Comparison of ENCODE assay signal across 8 cellular contexts in genomic region chr12:118330421-118331018, GRCh38. TPM values are rescaled to one million over a fixed set of nuclear protein-coding genes. Genes with fewer than 3 reads are reported as not detected.
DNase-seq lines count a peak whose midpoint lies in the region; ATAC-seq and TF ChIP-seq lines count a peak whose summit lies in the region.

No MANE protein-coding gene starts in this region.

- H3K4me1 ChIP-seq in BLaER1 (peaks cover 41% of the 10 kb centered on the region), Loucy (ENCODE audit: insufficient read depth, low read length, poor library complexity, severe bottlenecking) (peaks cover 72% of the 10 kb centered on the region), prostate gland (replicated peaks) (no peaks in the 10 kb centered on the region)

- no peak for TF ChIP-seq CTCF in Loucy (conservative IDR thresholded peaks at IDR 0.05; ENCODE audit: low read length)
- no peak for TF ChIP-seq CTCF in epithelial cell of esophagus (IDR thresholded peaks at IDR 0.05; ENCODE audit: insufficient read depth, low read depth, low read length, missing control alignments)
- no peak for TF ChIP-seq CTCF in prostate gland (IDR thresholded peaks at IDR 0.05)

- H3K4me2 ChIP-seq in BLaER1 (peak overlapping the region; percentile 49), Loucy (ENCODE audit: low read depth, low read length, poor library complexity, severe bottlenecking) (peak overlapping the region; percentile 85)

- 17% methylated on average over 3 of the region's 3 CpGs for WGBS in prostate gland

- no peak overlapping the region for H3K27ac Mint-ChIP-seq in activated CD4-positive, alpha-beta memory T cell treated with anti-CD3 and anti-CD28 coated beads for 36 hours

- TF ChIP-seq POLR2A in prostate gland (IDR thresholded peaks at IDR 0.05) = no peak

- H3K4me3 Mint-ChIP-seq in activated CD4-positive, alpha-beta memory T cell treated with anti-CD3 and anti-CD28 coated beads for 36 hours = no peak overlapping the region

- peaks cover 15% of the 10 kb centered on the region for H3K36me3 ChIP-seq in BLaER1
- peaks cover 10% of the 10 kb centered on the region for H3K36me3 ChIP-seq in Loucy (ENCODE audit: insufficient read depth, low read length)
- no peaks in the 10 kb centered on the region for H3K36me3 ChIP-seq in prostate gland

- no peak overlapping the region for H3K4me3 ChIP-seq in BLaER1
- peak overlapping the region; percentile 61 for H3K4me3 ChIP-seq in Loucy (ENCODE audit: low read length, poor library complexity, severe bottlenecking)
- H3K4me3 ChIP-seq in epithelial cell of esophagus (ENCODE audit: low read length) = no peak overlapping the region
- H3K4me3 ChIP-seq in prostate gland = no peak overlapping the region

- H3K9me3 ChIP-seq in BLaER1 (no peaks in the 10 kb centered on the region; the same call in 1 of the 2 replicates), Loucy (ENCODE audit: insufficient read depth, low read depth, low read length) (no peaks in the 10 kb centered on the region), prostate gland (no peaks in the 10 kb centered on the region)

- H3K27ac ChIP-seq in BLaER1 (peak overlapping the region; percentile 42; the same call in 1 of the 2 replicates), prostate gland (peak overlapping the region in 1 of 2 donors; percentile 5)

- H3K79me2 ChIP-seq in Loucy (ENCODE audit: insufficient read depth, low read length) = peaks cover 82% of the 10 kb centered on the region

- no peaks in the 10 kb centered on the region for H3K9me3 Mint-ChIP-seq in activated CD4-positive, alpha-beta memory T cell treated with anti-CD3 and anti-CD28 coated beads for 36 hours

- H3K9ac ChIP-seq in BLaER1 (no peak overlapping the region), Loucy (ENCODE audit: low read depth, low read length, poor library complexity, severe bottlenecking) (peak overlapping the region; percentile 81)

- H3K27me3 ChIP-seq in BLaER1 (no peaks in the 10 kb centered on the region), Loucy (ENCODE audit: insufficient read depth, low read length, poor library complexity, severe bottlenecking) (no peaks in the 10 kb centered on the region), prostate gland (replicated peaks; ENCODE audit: insufficient read depth) (no peaks in the 10 kb centered on the region)

- H3K9me2 ChIP-seq in Loucy (replicated peaks; ENCODE audit: low read depth, low read length) = no peaks in the 10 kb centered on the region

- CTCF ChIA-PET in activated CD4-positive, alpha-beta memory T cell treated with anti-CD3 and anti-CD28 coated beads for 36 hours (lab: Charles Lee) = interaction anchor here (0.7 kb wide), 1 partner anchor 1234 kb away, joined by 5 read pairs; no protein-coding TSS in a partner anchor

- peaks cover 7% of the 10 kb centered on the region for H3K36me3 Mint-ChIP-seq in activated CD4-positive, alpha-beta memory T cell treated with anti-CD3 and anti-CD28 coated beads for 36 hours

- intact Hi-C loops in prostate gland (cut with DNase I) = no loop called here
- intact Hi-C loops in activated CD4-positive, alpha-beta memory T cell treated with anti-CD3 and anti-CD28 coated beads for 36 hours (cut with micrococcal nuclease) = no loop called here

- POLR2A ChIA-PET in activated CD4-positive, alpha-beta memory T cell treated with anti-CD3 and anti-CD28 coated beads for 36 hours (lab: Charles Lee) = no interaction called here

- DNase-seq in epithelial cell of esophagus (ENCODE audit: low read depth) = peak; percentile 25
- no peak for DNase-seq in prostate gland (ENCODE audit: low spot score)
- DNase-seq in midbrain (lab: John Stamatoyannopoulos, UW) = no peak
- DNase-seq in NK-92 treated with Interleukin-12 subunit alpha and Interleukin-12 subunit beta, amount 100 ng/mL, for 24 hours (lab: John Stamatoyannopoulos, UW) = no peak
- no peak for DNase-seq in activated CD4-positive, alpha-beta memory T cell treated with anti-CD3 and anti-CD28 coated beads for 36 hours

- H3K4me1 Mint-ChIP-seq in activated CD4-positive, alpha-beta memory T cell treated with anti-CD3 and anti-CD28 coated beads for 36 hours (ENCODE audit: low read depth) = peaks cover 39% of the 10 kb centered on the region

- H3K27me3 Mint-ChIP-seq in activated CD4-positive, alpha-beta memory T cell treated with anti-CD3 and anti-CD28 coated beads for 36 hours = no peaks in the 10 kb centered on the region

- no peak overlapping the region for H2AFZ ChIP-seq in Loucy (ENCODE audit: low read length)

- H4K20me1 ChIP-seq in BLaER1 (no peaks in the 10 kb centered on the region), Loucy (ENCODE audit: insufficient read depth, low read length, poor library complexity, severe bottlenecking) (no peaks in the 10 kb centered on the region)

- peak; percentile 77 for ATAC-seq in GM21381 (IDR thresholded peaks at IDR 0.05; ENCODE audit: unreplicated experiment)

- peaks cover 17% of the 10 kb centered on the region for H3F3A ChIP-seq in Loucy (ENCODE audit: low read depth)

RNA-seq across cellular contexts. Expression of gene TAOK3, which starts 42.2 kb away (rescaled TPM):
- total RNA-seq in prostate gland = 10 to 100 TPM; 52.2 to 52.5 TPM
- total RNA-seq in activated CD4-positive, alpha-beta memory T cell treated with anti-CD3 and anti-CD28 coated beads for 36 hours = 10 to 100 TPM; 47.5 to 50.4 TPM

RNA-seq across cellular contexts. Expression of gene SUDS3, which starts 45.8 kb away (rescaled TPM):
- total RNA-seq in prostate gland = 10 to 100 TPM; 62.0 to 82.6 TPM
- total RNA-seq in activated CD4-positive, alpha-beta memory T cell treated with anti-CD3 and anti-CD28 coated beads for 36 hours = 10 to 100 TPM; 20.6 to 22.0 TPM
